ENCODE assay signal across 17 cellular contexts in genomic region chr16:79188115-79188779, GRCh38.
"Had no signal": no experiment of that assay in that cellular context is flagged by ENCODE, and none has a peak within 500 bp of the region (broad histone marks: within the 10 kb centered on the region; RNA-seq: fewer than 3 reads in every experiment).

No MANE protein-coding gene starts in this region.

- ATAC-seq: activated CD8-positive, alpha-beta T cell treated with anti-CD3 and anti-CD28 coated beads, Interleukin-2, amount 10 ng/mL, durations not matched to agents 7 days and 5 days; esophagus mucosa; left lung; upper lobe of right lung had no signal

- H3K4me1 ChIP-seq: left lung, upper lobe of right lung had no signal

- H3K9me3 ChIP-seq: left lung, ovary, upper lobe of right lung had no signal

- H3K36me3 ChIP-seq: left lung, ovary, upper lobe of right lung, WERI-Rb-1 had no signal

- H3K27me3 ChIP-seq: left lung, ovary, upper lobe of right lung had no signal

- H3K4me3 ChIP-seq: dorsolateral prefrontal cortex, left lung, ovary, upper lobe of right lung had no signal

- H3K27ac ChIP-seq: dorsolateral prefrontal cortex, left lung, ovary, upper lobe of right lung, WERI-Rb-1 had no signal

- FAIRE-seq: bronchial epithelial cell, endometrium, islet of Langerhans had no signal

- DNase-seq: activated CD4-positive, alpha-beta T cell treated with anti-CD3 and anti-CD28 coated beads for 48 hours; activated CD8-positive, alpha-beta memory T cell treated with anti-CD3 and anti-CD28 coated beads, Interleukin-2, amount 50 U/mL, for 48 hours; activated CD8-positive, alpha-beta T cell treated with anti-CD3 and anti-CD28 coated beads, Interleukin-2, amount 10 ng/mL, durations not matched to agents 7 days and 5 days; activated naive CD8-positive, alpha-beta T cell treated with anti-CD3 and anti-CD28 coated beads, Interleukin-2, amount 10 ng/mL, durations not matched to agents 7 days and 5 days; aorta; dorsolateral prefrontal cortex; glutamatergic neuron; left lung; ovary; stimulated activated CD4-positive, alpha-beta T cell treated with anti-CD3 and anti-CD28 coated beads, Interleukin-2, amount 100 ng/mL, for 48 hours; T-helper 9 cell; upper lobe of right lung; WERI-Rb-1 had no signal
